ENCODE assay signal across 1 cellular context in the genomic region with DNA sequence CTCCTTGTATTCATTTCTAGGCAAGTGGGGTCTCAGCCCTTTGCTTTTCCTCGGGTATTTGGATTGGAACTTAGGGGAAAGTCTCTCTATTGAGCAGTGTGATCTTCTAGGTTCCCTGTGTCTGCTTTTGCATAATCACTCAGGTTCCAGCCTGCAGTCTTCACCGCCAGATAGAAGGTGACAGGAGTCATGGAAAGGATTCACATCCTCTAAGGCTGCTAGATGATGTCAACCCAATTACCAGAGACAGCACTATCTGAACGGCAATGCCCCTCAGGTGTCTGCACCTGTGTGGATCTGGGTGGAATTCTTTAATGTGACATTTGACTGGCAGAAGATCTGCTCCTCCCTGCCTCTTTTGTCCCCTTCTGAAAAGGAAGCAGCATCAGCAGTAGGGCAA.
TF ChIP-seq lines count a peak whose summit lies in the region.

No MANE protein-coding gene starts in this region.

TF ChIP-seq in IMR-90, 13 proteins besides CTCF, POLR2A, EP300 and RAD21 (continued from another document):
- TF ChIP-seq, protein P1, sequence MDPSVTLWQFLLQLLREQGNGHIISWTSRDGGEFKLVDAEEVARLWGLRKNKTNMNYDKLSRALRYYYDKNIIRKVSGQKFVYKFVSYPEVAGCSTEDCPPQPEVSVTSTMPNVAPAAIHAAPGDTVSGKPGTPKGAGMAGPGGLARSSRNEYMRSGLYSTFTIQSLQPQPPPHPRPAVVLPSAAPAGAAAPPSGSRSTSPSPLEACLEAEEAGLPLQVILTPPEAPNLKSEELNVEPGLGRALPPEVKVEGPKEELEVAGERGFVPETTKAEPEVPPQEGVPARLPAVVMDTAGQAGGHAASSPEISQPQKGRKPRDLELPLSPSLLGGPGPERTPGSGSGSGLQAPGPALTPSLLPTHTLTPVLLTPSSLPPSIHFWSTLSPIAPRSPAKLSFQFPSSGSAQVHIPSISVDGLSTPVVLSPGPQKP (IDR thresholded peaks at IDR 0.05; ENCODE audit: borderline replicate concordance, low read depth, low read length) = no peak
- TF ChIP-seq RCOR1 (IDR thresholded peaks at IDR 0.05; ENCODE audit: insufficient replicate concordance, low read length) (no peak), CHD1 (IDR thresholded peaks at IDR 0.05; ENCODE audit: low read depth, low read length) (no peak)
TF ChIP-seq in IMR-90: peak in this region for 0.
